23 cellular contexts compared by ENCODE assay signal in the genomic region with DNA sequence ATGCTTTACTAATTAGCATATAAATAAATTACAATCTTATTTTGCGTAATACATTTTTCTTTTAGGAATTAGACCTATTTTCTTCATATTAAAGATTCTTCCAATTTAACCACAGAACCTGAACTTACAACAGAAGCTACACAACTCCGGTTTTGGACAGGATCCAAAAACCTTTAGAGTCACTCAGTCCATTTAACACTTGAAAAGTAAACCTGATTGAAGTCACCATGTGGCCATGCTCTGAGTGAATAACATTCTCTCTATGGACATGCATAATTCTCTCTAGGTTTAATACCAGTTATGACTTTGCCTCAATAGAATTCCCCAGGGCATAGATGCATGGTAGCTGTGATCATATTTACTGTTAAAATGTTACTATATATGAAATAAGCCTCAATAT.
DNase-seq lines count a peak whose midpoint lies in the region; ATAC-seq and FAIRE-seq lines count a peak whose summit lies in the region.
"Had no signal": no experiment of that assay in that cellular context is flagged by ENCODE, and none has a peak within 500 bp of the region (broad histone marks: within the 10 kb centered on the region; RNA-seq: fewer than 3 reads in every experiment).

No MANE protein-coding gene starts in this region.

- ATAC-seq in HG02884 (IDR thresholded peaks at IDR 0.05; ENCODE audit: unreplicated experiment) = no peak
- ATAC-seq: GM12878, K562, Panc1, T-cell had no signal

- 59 to 68% (median 65%) methylated on average over 2 of the region's 2 CpGs for WGBS in small intestine, 3 donors

- no peaks in the 10 kb centered on the region for H3K4me1 ChIP-seq in small intestine (ENCODE audit: control insufficient read depth in 2 of 2, insufficient read depth in 1 of 2, low read depth in 1 of 2, low read length in 1 of 2)
- H3K4me1 ChIP-seq: BE2C had no signal

- no peaks in the 10 kb centered on the region for H3K9me3 ChIP-seq in small intestine (ENCODE audit: control insufficient read depth, low read depth)
- H3K9me3 ChIP-seq: BE2C, SK-N-SH had no signal

- H3K27me3 ChIP-seq in small intestine (ENCODE audit: control insufficient read depth in 2 of 2, insufficient read depth in 2 of 2, low read length in 2 of 2) = no peaks in the 10 kb centered on the region
- H3K27me3 ChIP-seq: BE2C had no signal

- H3K36me3 ChIP-seq in small intestine (ENCODE audit: control insufficient read depth in 2 of 2, insufficient read depth in 2 of 2, low read length in 2 of 2) = no peaks in the 10 kb centered on the region
- H3K36me3 ChIP-seq: BE2C had no signal

- H3K27ac ChIP-seq in small intestine (ENCODE audit: low read depth in 1 of 2, low read length in 1 of 2) = no peak overlapping the region
- H3K27ac ChIP-seq: 22Rv1 had no signal

- FAIRE-seq in small intestine (lab: Jason Lieb, UNC) = no peak
- FAIRE-seq: GM12878, GM18507, H1, K562 had no signal

- peak; percentile 45 for DNase-seq in DMS 273 (lab: John Stamatoyannopoulos, UW; ENCODE audit: unreplicated experiment)
- no peak for DNase-seq in DMS 273 treated with DMSO at 0.1 percent for 48 hours (lab: John Stamatoyannopoulos, UW)
- DNase-seq in NCI-H748 (lab: John Stamatoyannopoulos, UW; ENCODE audit: unreplicated experiment) = peak; percentile 48
- no peak for DNase-seq in NCI-H748 treated with DMSO at 0.1 percent for 48 hours (lab: John Stamatoyannopoulos, UW)
- DNase-seq in NCI-H69 (lab: John Stamatoyannopoulos, UW) = peak; percentile 84
- DNase-seq in renal cortical epithelial cell (ENCODE audit: low read depth) = peak; percentile 15
- DNase-seq in small intestine = no peak
- DNase-seq: BE2C; CD4-positive, alpha-beta T cell; GDM1; MV-4-11; NCI-H2081 treated with DMSO at 0.1 percent for 48 hours; NCI-H774; SK-N-SH; T-cell; T1000 had no signal

- no peak overlapping the region for H3K4me3 ChIP-seq in small intestine (ENCODE audit: low read depth in 1 of 2, low read length in 2 of 2)
- H3K4me3 ChIP-seq: GM12878, K562 had no signal

Comparison
In these comparisons a context has a peak if more than half of its experiments do, and no peak if none do; other contexts are left out.
1. DNase-seq: peak in DMS 273 (single experiment), NCI-H748 (single experiment), NCI-H69 (single experiment) and renal cortical epithelial cell (single experiment); none in DMS 273 treated with DMSO at 0.1 percent for 48 hours (single experiment), NCI-H748 treated with DMSO at 0.1 percent for 48 hours (single experiment) and small intestine (single experiment).